ENCODE assay signal across 8 cellular contexts in the genomic region with DNA sequence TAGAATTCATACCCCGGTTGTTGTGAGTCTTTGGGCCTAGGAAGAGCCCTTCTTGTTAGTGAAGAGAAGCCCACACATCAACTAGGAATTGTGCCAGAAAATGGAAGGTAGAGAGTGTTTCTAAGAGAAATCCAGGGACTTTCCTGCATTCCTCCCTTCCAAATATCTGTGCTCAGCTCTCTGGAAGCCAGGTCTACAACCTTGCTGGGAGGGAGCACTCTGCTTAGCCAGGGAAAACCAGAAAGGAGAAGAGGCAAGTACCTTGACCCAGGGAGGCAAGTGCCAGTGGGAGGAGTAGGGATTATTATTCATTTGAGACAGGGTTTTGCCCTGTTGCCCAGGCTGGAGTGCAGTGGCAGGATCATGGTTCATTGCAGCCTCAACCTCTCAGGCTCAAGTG. TPM values are rescaled to one million over a fixed set of nuclear protein-coding genes. Genes with fewer than 3 reads are reported as not detected.
"Had no signal": no experiment of that assay in that cellular context is flagged by ENCODE, and none has a peak within 500 bp of the region (broad histone marks: within the 10 kb centered on the region; RNA-seq: fewer than 3 reads in every experiment).

No MANE protein-coding gene starts in this region.

- H3K27ac Mint-ChIP-seq: IgD-negative memory B cell had no signal

- H3K4me1 ChIP-seq: HAP-1 had no signal

- ATAC-seq: HCT116 had no signal

- H3K36me3 ChIP-seq: HAP-1 had no signal

- H3K4me3 ChIP-seq: GM23248, HAP-1 had no signal

- H3K27ac ChIP-seq: GM23248 had no signal

- H3K36me3 Mint-ChIP-seq: IgD-negative memory B cell had no signal

- H3K9me3 ChIP-seq: HAP-1 had no signal

- DNase-seq: GM23248, GOT3, H7 had no signal

- H3K4me3 Mint-ChIP-seq: IgD-negative memory B cell had no signal

- H3K4me1 Mint-ChIP-seq: IgD-negative memory B cell had no signal

RNA-seq across cellular contexts. Expression of a gene that starts 48.4 kb away (rescaled TPM):
- total RNA-seq: GM23248, H4, H7, HT-29 had no signal
- polyA plus RNA-seq: GM23248, IgD-negative memory B cell had no signal
